In genomic region chr5:164753434-164753833, GRCh38 we compare ENCODE assay signal across 34 cellular contexts.
"Had no signal": no experiment of that assay in that cellular context is flagged by ENCODE, and none has a peak within 500 bp of the region (broad histone marks: within the 10 kb centered on the region; RNA-seq: fewer than 3 reads in every experiment).

No MANE protein-coding gene starts in this region.

- H3K27me3 ChIP-seq: MG63 had no signal

- H3K4me3 ChIP-seq: MG63 had no signal

- DNase-seq: Karpas-422, Kasumi-1, MG63, MM.1S, MV-4-11, NCI-H1048, NCI-H1092, NCI-H1092 treated with DMSO at 0.1 percent for 48 hours, NCI-H1105, NCI-H1105 treated with DMSO at 0.1 percent for 48 hours, NCI-H1417, NCI-H1417 treated with DMSO at 0.1 percent for 48 hours, NCI-H1436, NCI-H1436 treated with DMSO at 0.1 percent for 48 hours, NCI-H146, NCI-H1694, NCI-H1694 treated with DMSO at 0.1 percent for 48 hours, NCI-H187, NCI-H187 treated with DMSO at 0.1 percent for 48 hours, NCI-H1930, NCI-H2029, NCI-H2029 treated with DMSO at 0.1 percent for 48 hours, NCI-H2081, NCI-H2081 treated with DMSO at 0.1 percent for 48 hours, NCI-H2107, NCI-H2171, NCI-H2171 treated with DMSO at 0.1 percent for 48 hours, NCI-H2227 treated with DMSO at 0.1 percent for 48 hours, NCI-H226, NCI-H345, NCI-H446, NCI-H446 treated with DMSO at 0.1 percent for 48 hours, NCI-H510A, NCI-H510A treated with DMSO at 0.1 percent for 48 hours had no signal

- H3K36me3 ChIP-seq: MG63 had no signal

- H3K9me3 ChIP-seq: MG63 had no signal
